ENCODE assay signal across 8 cellular contexts in the genomic region with DNA sequence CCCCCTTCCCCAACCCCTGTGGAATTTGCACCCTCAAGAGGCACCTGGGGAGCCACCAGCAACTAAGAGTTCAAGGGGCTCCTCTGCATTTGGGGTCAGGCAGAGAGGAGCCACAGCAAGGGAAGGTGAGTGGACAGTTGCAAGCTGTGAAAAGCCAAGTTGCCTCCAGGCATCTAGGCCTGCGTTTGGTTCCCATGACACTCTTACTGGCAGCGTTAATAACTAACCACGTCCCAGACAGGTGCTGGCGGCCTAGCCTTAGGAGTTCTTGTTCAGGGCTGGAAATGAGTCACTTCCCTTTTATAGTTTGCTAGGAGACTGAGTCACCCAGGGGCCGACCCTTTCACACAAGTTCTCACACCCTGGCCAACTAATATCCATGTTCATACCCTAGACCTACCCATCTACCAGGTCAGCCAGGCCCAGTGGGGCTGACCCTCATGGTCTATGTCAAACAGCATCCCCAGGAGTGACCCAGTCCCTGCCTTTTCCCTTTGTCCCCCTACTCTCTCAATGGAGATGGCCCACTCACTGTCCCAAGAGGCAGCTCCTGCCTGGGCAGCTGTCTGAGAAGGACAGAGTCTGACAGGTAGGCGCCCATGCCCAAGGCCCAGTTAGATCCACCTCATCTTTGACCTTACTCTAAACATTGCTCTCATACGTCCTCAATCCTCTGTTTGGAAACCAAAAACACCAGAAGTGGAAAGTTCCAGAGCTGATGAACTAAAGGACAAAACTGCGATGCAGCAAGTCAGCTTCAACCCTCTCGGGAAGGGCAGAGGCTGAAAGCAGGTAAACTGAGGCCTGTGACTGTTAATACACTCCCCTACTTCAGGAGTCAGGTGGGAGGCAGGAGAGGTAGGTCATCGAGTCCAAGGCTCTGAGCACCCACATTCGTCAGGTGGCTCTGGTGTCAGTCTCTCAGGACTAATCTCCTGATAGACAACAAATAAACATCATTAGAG.
A peak's percentile ranks its signal among the peaks of the same experiment; 100 is the strongest.
DNase-seq lines count a peak whose midpoint lies in the region; ATAC-seq and TF ChIP-seq lines count a peak whose summit lies in the region.

No MANE protein-coding gene starts in this region.

- peaks cover 32% of the 10 kb centered on the region for H3K36me3 Mint-ChIP-seq in brain

- H3K9ac ChIP-seq in mucosa of stomach (ENCODE audit: low read length) = peak overlapping the region; percentile 50

- peaks cover 2% of the 10 kb centered on the region for H3K27me3 Mint-ChIP-seq in brain

- no peaks in the 10 kb centered on the region for H3K27me3 ChIP-seq in BJ (ENCODE audit: control insufficient read depth, insufficient read depth, low read length)
- H3K27me3 ChIP-seq in mucosa of stomach (ENCODE audit: control insufficient read depth, insufficient read depth, low read length) = no peaks in the 10 kb centered on the region

- TF ChIP-seq CTCF in BJ (IDR thresholded peaks at IDR 0.05; ENCODE audit: insufficient read depth, low read depth, low read length) = no peak
- no peak for TF ChIP-seq CTCF in brain (conservative IDR thresholded peaks at IDR 0.05)

- DNase-seq in BJ (ENCODE audit: low read depth) (peak; percentile 89), NCI-H69 (lab: John Stamatoyannopoulos, UW) (peak; percentile 93), putamen (ENCODE audit: low spot score) (no peak), NCI-H187 treated with DMSO at 0.1 percent for 48 hours (lab: John Stamatoyannopoulos, UW) (no peak)

- H3K4me3 ChIP-seq in BJ (ENCODE audit: low read depth, low read length) (no peak overlapping the region), mucosa of stomach (ENCODE audit: low read length) (peak overlapping the region; percentile 3)

- no peak overlapping the region for H3K4me3 Mint-ChIP-seq in brain

- POLR2A ChIA-PET in BJ (lab: Charles Lee) = interaction anchor here (0.6 kb wide), 1 partner anchor 47 kb away, joined by 4 read pairs; no protein-coding TSS in a partner anchor

- peaks cover 21 to 29% (median 27%) of the 10 kb centered on the region in 5 experiments for H3K9me3 Mint-ChIP-seq in brain

- H3K36me3 ChIP-seq in BJ (ENCODE audit: control insufficient read depth, insufficient read depth, low read length) = no peaks in the 10 kb centered on the region
- peaks cover 10% of the 10 kb centered on the region for H3K36me3 ChIP-seq in mucosa of stomach (ENCODE audit: control insufficient read depth, insufficient read depth, low read length)

- peak; percentile 45 for ATAC-seq in GM18873 (IDR thresholded peaks at IDR 0.05; ENCODE audit: low FRiP score, unreplicated experiment)
- peak; percentile 42 for ATAC-seq in HG03045 (IDR thresholded peaks at IDR 0.05; ENCODE audit: unreplicated experiment)

- peaks cover 45% of the 10 kb centered on the region for H3K4me1 Mint-ChIP-seq in brain

- no peaks in the 10 kb centered on the region for H3K9me3 ChIP-seq in mucosa of stomach (ENCODE audit: control insufficient read depth, low read length)

- H3K4me1 ChIP-seq in mucosa of stomach (ENCODE audit: control insufficient read depth, insufficient read depth, low read length) = peaks cover 59% of the 10 kb centered on the region

- H3K27ac Mint-ChIP-seq in brain = peak overlapping the region in 4 of 5 experiments; percentile 41 to 91 (median 60)

- CTCF ChIA-PET in BJ (lab: Yijun Ruan, JAX) = no interaction called here

Comparison
In these comparisons a context has a peak if more than half of its experiments do, and no peak if none do; other contexts are left out.
1. DNase-seq: peak in BJ (single experiment) and NCI-H69 (single experiment); none in putamen (single experiment) and NCI-H187 treated with DMSO at 0.1 percent for 48 hours (single experiment).